8 cellular contexts compared by ENCODE assay signal in the genomic region with DNA sequence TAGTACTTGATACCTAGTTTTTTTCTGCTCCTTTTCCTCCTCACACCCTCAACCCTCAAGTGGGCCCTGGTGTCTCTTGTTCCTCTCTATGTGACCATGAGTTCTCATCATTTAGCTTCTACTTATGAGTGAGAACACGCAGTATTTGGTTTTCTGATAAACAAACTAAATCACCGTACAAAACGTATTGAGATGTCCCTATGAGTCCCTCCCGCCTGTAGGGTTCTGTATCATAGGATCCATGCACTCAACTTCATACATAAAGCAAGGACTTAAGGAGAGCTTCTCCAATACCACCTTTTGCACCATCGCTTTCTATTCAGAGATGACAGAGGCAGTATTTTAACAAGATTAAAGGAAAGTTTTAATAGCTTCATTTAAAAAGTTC. TPM values are rescaled to one million over a fixed set of nuclear protein-coding genes. Genes with fewer than 3 reads are reported as not detected.
DNase-seq lines count a peak whose midpoint lies in the region; ATAC-seq and TF ChIP-seq lines count a peak whose summit lies in the region.

No MANE protein-coding gene starts in this region.

- H3K27ac ChIP-seq in left ventricle myocardium inferior (replicated peaks) (peak overlapping the region; percentile 95), adrenal gland (peak overlapping the region; percentile 79 to 97 (median 95)), lower lobe of right lung (peak overlapping the region; percentile 94), urinary bladder (ENCODE audit: low read depth) (peak overlapping the region; percentile 50)

- TF ChIP-seq CTCF in left ventricle myocardium inferior (IDR thresholded peaks at IDR 0.05; ENCODE audit: borderline replicate concordance) (no peak), adrenal gland (IDR thresholded peaks at IDR 0.05) (no peak), lower lobe of right lung (IDR thresholded peaks at IDR 0.05) (no peak)

- H3K36me3 ChIP-seq in left ventricle myocardium inferior (no peaks in the 10 kb centered on the region), adrenal gland (replicated peaks in 1 of 2) (no peaks in the 10 kb centered on the region), lower lobe of right lung (no peaks in the 10 kb centered on the region), urinary bladder (ENCODE audit: insufficient read depth) (no peaks in the 10 kb centered on the region)

- no peaks in the 10 kb centered on the region for H3K27me3 ChIP-seq in left ventricle myocardium inferior (ENCODE audit: low read depth)
- no peaks in the 10 kb centered on the region for H3K27me3 ChIP-seq in adrenal gland
- H3K27me3 ChIP-seq in lower lobe of right lung (ENCODE audit: low read depth) = no peaks in the 10 kb centered on the region

- H3K4me3 ChIP-seq in left ventricle myocardium inferior = peak overlapping the region; percentile 79
- peak overlapping the region in 2 of 4 donors; percentile 65 to 84 for H3K4me3 ChIP-seq in adrenal gland
- H3K4me3 ChIP-seq in lower lobe of right lung = peak overlapping the region; percentile 63
- peak overlapping the region; percentile 25 for H3K4me3 ChIP-seq in urinary bladder (ENCODE audit: low read depth, low read length)

- no peak for ATAC-seq in left cardiac atrium
- peak in 1 of 2 donors; percentile 18 for ATAC-seq in lower lobe of right lung

- no peak for TF ChIP-seq POLR2A in adrenal gland (IDR thresholded peaks at IDR 0.05)

- DNase-seq in left ventricle myocardium inferior (no peak), left cardiac atrium (no peak), adrenal gland (no peak), lower lobe of right lung (no peak), HuH-7.5 (ENCODE audit: low spot score) (no peak), NCI-H226 (no peak), NCI-H510A (lab: John Stamatoyannopoulos, UW) (no peak)

- 15 to 26% (median 19%) methylated on average over 5 of the region's 5 CpGs for WGBS in adrenal gland, 4 donors
- 24% methylated on average over 5 of the region's 5 CpGs for WGBS in urinary bladder

- no peaks in the 10 kb centered on the region for H3K9me3 ChIP-seq in left ventricle myocardium inferior (replicated peaks)
- H3K9me3 ChIP-seq in adrenal gland (replicated peaks in 1 of 3) = no peaks in the 10 kb centered on the region
- no peaks in the 10 kb centered on the region for H3K9me3 ChIP-seq in lower lobe of right lung

- H3K4me1 ChIP-seq in left ventricle myocardium inferior (peaks cover 35% of the 10 kb centered on the region), adrenal gland (replicated peaks in 1 of 2) (peaks cover 12 to 31% of the 10 kb centered on the region in 2 donors), lower lobe of right lung (peaks cover 2% of the 10 kb centered on the region), urinary bladder (ENCODE audit: insufficient read depth) (no peaks in the 10 kb centered on the region)

- intact Hi-C loops in left ventricle myocardium inferior (cut with micrococcal nuclease) (no loop called here), left cardiac atrium (cut with DNase I) (no loop called here), adrenal gland (cut with DNase I) (no loop called here), lower lobe of right lung (cut with DNase I) (no loop called here)

RNA-seq across cellular contexts. Expression of gene RAB9A, which starts 0.6 kb away (rescaled TPM):
- total RNA-seq in left ventricle myocardium inferior = 22.2 TPM
- 10 to 100 TPM; 21.4 to 25.2 TPM for total RNA-seq in left cardiac atrium
- total RNA-seq in adrenal gland = 100 to 1,000 TPM in 1 of 8 donors, 10 to 100 TPM in 7; 49.1 to 153 (median 66.9) TPM
- 10 to 100 TPM; 23.8 to 75.1 (median 28.2) TPM for polyA plus RNA-seq in adrenal gland
- 32.8 TPM for total RNA-seq in lower lobe of right lung
- total RNA-seq in urinary bladder = 36.2 TPM
- 27.9 TPM for polyA plus RNA-seq in urinary bladder

RNA-seq across cellular contexts. Expression of gene TCEANC, which starts 35.4 kb away (rescaled TPM):
- total RNA-seq in left ventricle myocardium inferior (7.9 TPM), left cardiac atrium (1 to 10 TPM; 2.9 to 5.4 TPM), adrenal gland (10 to 100 TPM in 1 of 8 donors, 1 to 10 TPM in 7; 2.8 to 24.8 (median 4.4) TPM), lower lobe of right lung (8.4 TPM), urinary bladder (9.0 TPM)
- polyA plus RNA-seq in adrenal gland (1 to 10 TPM; 2.0 to 5.3 (median 3.3) TPM), urinary bladder (1.6 TPM)

RNA-seq across cellular contexts. Expression of gene TRAPPC2, which starts 46.0 kb away (rescaled TPM):
- total RNA-seq in left ventricle myocardium inferior (7.2 TPM), left cardiac atrium (1 to 10 TPM; 8.9 to 9.1 TPM), adrenal gland (10 to 100 TPM in 7 of 8 donors, 1 to 10 TPM in 1; 8.8 to 20.5 (median 12.6) TPM), lower lobe of right lung (15.8 TPM), urinary bladder (45.0 TPM)
- polyA plus RNA-seq in adrenal gland (1 to 10 TPM; 4.3 to 6.8 (median 6.2) TPM), urinary bladder (7.7 TPM)

RNA-seq across cellular contexts. Expression of gene OFD1, which starts 46.2 kb away (rescaled TPM):
- 10.6 TPM for total RNA-seq in left ventricle myocardium inferior
- total RNA-seq in left cardiac atrium = 1 to 10 TPM; 9.3 TPM
- total RNA-seq in adrenal gland = 10 to 100 TPM in 6 of 8 donors, 1 to 10 TPM in 2; 5.6 to 21.0 (median 14.1) TPM
- 100 to 1,000 TPM in 1 of 3 donors, 10 to 100 TPM in 2; 11.8 to 129 (median 65.6) TPM for polyA plus RNA-seq in adrenal gland
- 38.3 TPM for total RNA-seq in lower lobe of right lung
- 52.3 TPM for total RNA-seq in urinary bladder
- polyA plus RNA-seq in urinary bladder = 11.4 TPM
